27 cellular contexts compared by ENCODE assay signal in genomic region chr2:62604336-62604735, GRCh38.
A peak's percentile ranks its signal among the peaks of the same experiment; 100 is the strongest.
DNase-seq lines count a peak whose midpoint lies in the region; ATAC-seq, FAIRE-seq and TF ChIP-seq lines count a peak whose summit lies in the region.
"Had no signal": no experiment of that assay in that cellular context is flagged by ENCODE, and none has a peak within 500 bp of the region (broad histone marks: within the 10 kb centered on the region; RNA-seq: fewer than 3 reads in every experiment).

No MANE protein-coding gene starts in this region.

- CTCF ChIA-PET in IMR-90 (lab: Yijun Ruan, JAX), result no interaction called here

- TF ChIP-seq POLR2A in GM12891 (IDR thresholded peaks at IDR 0.05; ENCODE audit: low read depth, low read length), result no peak
- TF ChIP-seq POLR2A in IMR-90 (IDR thresholded peaks at IDR 0.05; ENCODE audit: low read depth, low read length), result no peak

- H2BK5ac ChIP-seq in IMR-90 (ENCODE audit: low read depth, low read length, poor library complexity, severe bottlenecking), result no peak overlapping the region

- H3K27me3 ChIP-seq in IMR-90 (ENCODE audit: control insufficient read depth, insufficient read depth, low read length) (no peaks in the 10 kb centered on the region), bronchial epithelial cell (ENCODE audit: control insufficient read depth, insufficient read depth, low read length) (no peaks in the 10 kb centered on the region), pancreas (no peaks in the 10 kb centered on the region)
- H3K27me3 ChIP-seq: BE2C, esophagus muscularis mucosa had no signal

- H3K36me3 ChIP-seq in IMR-90 (ENCODE audit: control insufficient read depth, insufficient read depth, low read length) (no peaks in the 10 kb centered on the region), bronchial epithelial cell (ENCODE audit: control insufficient read depth, insufficient read depth, low read length) (no peaks in the 10 kb centered on the region), pancreas (no peaks in the 10 kb centered on the region)
- H3K36me3 ChIP-seq: BE2C, esophagus muscularis mucosa, thoracic aorta had no signal

- no CpG with 5 or more reads among the region's 2 CpGs for WGBS in IMR-90 (ENCODE audit: extremely low coverage in 2 of 2, insufficient read length in 1 of 2), 2 experiments
- 53 to 71% methylated on average over 2 of the region's 2 CpGs for WGBS in pancreas, 2 donors

- no peaks in the 10 kb centered on the region for H3K79me1 ChIP-seq in IMR-90 (ENCODE audit: low read depth in 1 of 2, low read length in 2 of 2)

- POLR2A ChIA-PET in IMR-90 (lab: Charles Lee; ENCODE audit: unreplicated experiment), result no interaction called here

- H3K9me1 ChIP-seq in IMR-90 (ENCODE audit: insufficient read depth, low read length), result no peaks in the 10 kb centered on the region

- H3K14ac ChIP-seq in IMR-90 (replicated peaks; ENCODE audit: low read depth, low read length), result no peak overlapping the region

- H3K18ac ChIP-seq in IMR-90 (ENCODE audit: low read depth, low read length), result no peak overlapping the region

- H3K27ac ChIP-seq in IMR-90 (ENCODE audit: insufficient read depth, low read length) (no peak overlapping the region), pancreas (no peak overlapping the region)
- H3K27ac ChIP-seq: esophagus muscularis mucosa, PC-9, thoracic aorta had no signal

- BruUV-seq in IMR-90 (replicated peaks; lab: Mats Ljungman, UMichigan), result no TSS peak

- H3K4me2 ChIP-seq in IMR-90 (ENCODE audit: low read depth, low read length), result no peak overlapping the region
- H3K4me2 ChIP-seq: PC-9, smooth muscle cell had no signal

- no peaks in the 10 kb centered on the region for H4K20me1 ChIP-seq in IMR-90 (ENCODE audit: insufficient read depth, low read length)

- H3K56ac ChIP-seq in IMR-90 (ENCODE audit: extremely low read depth, insufficient read depth, low read length), result no peak overlapping the region

- H2AFZ ChIP-seq in IMR-90 (replicated peaks; ENCODE audit: low read length, poor library complexity), result no peak overlapping the region
- H2AFZ ChIP-seq: PC-9 had no signal

- no peak overlapping the region for H3K23ac ChIP-seq in IMR-90 (ENCODE audit: low read depth, low read length)

- peak; percentile 41 for FAIRE-seq in GM12891 (lab: Jason Lieb, UNC)
- peak; percentile 73 for FAIRE-seq in bronchial epithelial cell (lab: Jason Lieb, UNC)
- FAIRE-seq in pancreas (lab: Jason Lieb, UNC), result no peak
- FAIRE-seq: H1, K562 had no signal

- H3K4me3 ChIP-seq in IMR-90 (ENCODE audit: insufficient read depth, low read depth, low read length) (no peak overlapping the region), bronchial epithelial cell (ENCODE audit: low read depth, low read length) (no peak overlapping the region), pancreas (no peak overlapping the region)
- H3K4me3 ChIP-seq: esophagus muscularis mucosa, K562, PC-9, smooth muscle cell, thoracic aorta had no signal

- dilution Hi-C loops in IMR-90 (cut with HindIII; ENCODE audit: low sequenced_read_pairs, unreplicated experiment), result no loop called here

- H2BK20ac ChIP-seq in IMR-90 (ENCODE audit: low read depth, low read length), result no peak overlapping the region

- peak; percentile 66 for ATAC-seq in IMR-90 (ENCODE audit: low read depth)
- ATAC-seq in GM18870 (IDR thresholded peaks at IDR 0.05; ENCODE audit: unreplicated experiment), result no peak
- ATAC-seq in pancreas, result no peak
- ATAC-seq in HG03442 (IDR thresholded peaks at IDR 0.05; ENCODE audit: unreplicated experiment), result no peak
- ATAC-seq: K562; left lobe of liver; stimulated activated naive B cell treated with anti-CD40 and anti-IgM and Interleukin-4, amounts not matched to agents 10 μg/mL and 1 μg/mL and 100 μg/mL, for 72 hours had no signal

- intact Hi-C loops in IMR-90 (cut with micrococcal nuclease) (no loop called here), pancreas (cut with DNase I) (no loop called here)

- no peak overlapping the region for H4K8ac ChIP-seq in IMR-90 (ENCODE audit: low read depth in 2 of 2, low read length in 2 of 2)

- no peak overlapping the region for H3K4ac ChIP-seq in IMR-90 (ENCODE audit: low read depth, low read length)

- no peak overlapping the region for H2BK15ac ChIP-seq in IMR-90 (ENCODE audit: low read depth, low read length)

- no peak for DNase-seq in GM12891 (ENCODE audit: insufficient read length, low spot score)
- DNase-seq in IMR-90, result peak; percentile 33
- DNase-seq in bronchial epithelial cell (ENCODE audit: low read depth), result peak; percentile 96
- peak; percentile 61 for DNase-seq in kidney tubule cell (ENCODE audit: low spot score)
- no peak for DNase-seq in pancreas
- DNase-seq: activated CD4-positive, alpha-beta T cell treated with anti-CD3 and anti-CD28 coated beads for 48 hours; activated naive CD4-positive, alpha-beta T cell treated with anti-CD3 and anti-CD28 coated beads, Interleukin-2, amount 50 U/mL, for 16 hours; anterior cingulate cortex; BE2C; Caco-2; effector CD8-positive, alpha-beta T cell; MV-4-11; naive B cell; NCI-H2227 treated with DMSO at 0.1 percent for 48 hours; NCI-H774; occipital lobe; PC-9; stimulated activated naive B cell treated with anti-CD40 and anti-IgM and Interleukin-4, amounts not matched to agents 10 μg/mL and 1 μg/mL and 100 μg/mL, for 72 hours; T-helper 2 cell had no signal

- no peak overlapping the region for H2AK5ac ChIP-seq in IMR-90 (ENCODE audit: low read depth, low read length)

- no peak overlapping the region for H2BK120ac ChIP-seq in IMR-90 (ENCODE audit: low read depth, low read length)

- no peak overlapping the region for H2AK9ac ChIP-seq in IMR-90 (replicated peaks; ENCODE audit: low read depth, low read length, poor library complexity)

- TF ChIP-seq RAD21 in IMR-90 (IDR thresholded peaks at IDR 0.05; ENCODE audit: low read length), result no peak

- H4K5ac ChIP-seq in IMR-90 (ENCODE audit: low read depth, low read length), result no peak overlapping the region

- TF ChIP-seq CTCF in IMR-90 (conservative IDR thresholded peaks at IDR 0.05; ENCODE audit: low read depth, low read length), result no peak
- TF ChIP-seq CTCF in bronchial epithelial cell (IDR thresholded peaks at IDR 0.05; ENCODE audit: insufficient read depth, low read length, severe bottlenecking), result no peak
- no peak for TF ChIP-seq CTCF in pancreas (IDR thresholded peaks at IDR 0.05)

- 0 out of 2 replicates have a peak, but pooled peaks cover 3% of the 10 kb centered on the region for H3K9me3 ChIP-seq in IMR-90 (ENCODE audit: control insufficient read depth, insufficient read depth, low read length)
- H3K9me3 ChIP-seq in pancreas, result no peaks in the 10 kb centered on the region
- H3K9me3 ChIP-seq: BE2C, Caco-2, thoracic aorta had no signal

- no peak overlapping the region for H3K9ac ChIP-seq in IMR-90 (ENCODE audit: low read depth, low read length)

- H3K4me1 ChIP-seq in IMR-90 (ENCODE audit: control insufficient read depth, insufficient read depth, low read length) (no peaks in the 10 kb centered on the region), pancreas (no peaks in the 10 kb centered on the region)
- H3K4me1 ChIP-seq: BE2C, Caco-2, esophagus muscularis mucosa had no signal

- H4K91ac ChIP-seq in IMR-90 (ENCODE audit: insufficient read depth, low read depth, low read length), result no peak overlapping the region

- in situ Hi-C loops in IMR-90 (cut with MboI; ENCODE audit: low sequenced_read_pairs), result no loop called here

TF ChIP-seq in GM12891, 5 proteins besides CTCF, POLR2A, EP300 and RAD21:
- TF ChIP-seq POU2F2 (IDR thresholded peaks at IDR 0.05; ENCODE audit: low read depth, low read length), result no peak
- no peak for TF ChIP-seq PAX5 (IDR thresholded peaks at IDR 0.05; ENCODE audit: insufficient read depth, low read length, severe bottlenecking)
- TF ChIP-seq SPI1 (IDR thresholded peaks at IDR 0.05; ENCODE audit: low read depth, low read length), result no peak
- no peak for TF ChIP-seq POLR2AphosphoS5 (IDR thresholded peaks at IDR 0.05; ENCODE audit: low read depth, low read length)
- TF ChIP-seq TAF1 (IDR thresholded peaks at IDR 0.05; ENCODE audit: low read depth, low read length), result no peak

TF ChIP-seq in IMR-90, 13 proteins besides CTCF, POLR2A, EP300 and RAD21:
- TF ChIP-seq MXI1 (IDR thresholded peaks at IDR 0.05; ENCODE audit: borderline replicate concordance, low read depth, low read length), result no peak
- no peak for TF ChIP-seq MAZ (IDR thresholded peaks at IDR 0.05; ENCODE audit: borderline replicate concordance, low read depth, low read length)
- TF ChIP-seq RCOR1 (IDR thresholded peaks at IDR 0.05; ENCODE audit: insufficient replicate concordance, low read length), result no peak
- TF ChIP-seq RFX5 (IDR thresholded peaks at IDR 0.05; ENCODE audit: low read depth, low read length), result no peak
- no peak for TF ChIP-seq FOS (IDR thresholded peaks at IDR 0.05; ENCODE audit: low read depth, low read length)
- TF ChIP-seq CHD1 (IDR thresholded peaks at IDR 0.05; ENCODE audit: low read depth, low read length), result no peak
- no peak for TF ChIP-seq BHLHE40 (IDR thresholded peaks at IDR 0.05; ENCODE audit: low read depth, low read length)
- TF ChIP-seq NFE2L2 (IDR thresholded peaks at IDR 0.05; ENCODE audit: low read depth, low read length), result no peak
- no peak for TF ChIP-seq MAFK (IDR thresholded peaks at IDR 0.05; ENCODE audit: low read depth, low read length)
- TF ChIP-seq USF2 (IDR thresholded peaks at IDR 0.05; ENCODE audit: low read depth, low read length), result no peak
- no peak for TF ChIP-seq CEBPB (IDR thresholded peaks at IDR 0.05; ENCODE audit: low read depth, low read length)

Comparison
In these comparisons a context has a peak if more than half of its experiments do, and no peak if none do; other contexts are left out.
1. DNase-seq: peak in IMR-90 (single experiment), bronchial epithelial cell (single experiment) and kidney tubule cell (single experiment); none in GM12891 (single experiment) and pancreas (0 of 6).